1 cellular context compared by ENCODE assay signal in genomic region chr9:129142115-129142514, GRCh38.
TF ChIP-seq lines count a peak whose summit lies in the region.

No MANE protein-coding gene starts in this region.

TF ChIP-seq in H1, 55 proteins besides CTCF, POLR2A, EP300 and RAD21:
- TF ChIP-seq RXRA (IDR thresholded peaks at IDR 0.05; ENCODE audit: insufficient read depth, low read depth, low read length): no peak
- no peak for TF ChIP-seq GTF2F1 (IDR thresholded peaks at IDR 0.05; ENCODE audit: borderline replicate concordance, low read depth, low read length)
- no peak for TF ChIP-seq CHD2 (IDR thresholded peaks at IDR 0.05; ENCODE audit: low read length)
- TF ChIP-seq BACH1 (IDR thresholded peaks at IDR 0.05; ENCODE audit: low read length): no peak
- TF ChIP-seq POU5F1 (IDR thresholded peaks at IDR 0.05; ENCODE audit: low read depth, low read length): no peak
- TF ChIP-seq USF2 (IDR thresholded peaks at IDR 0.05; ENCODE audit: low read length): no peak
- no peak for TF ChIP-seq SAP30 (IDR thresholded peaks at IDR 0.05; ENCODE audit: insufficient read depth, insufficient replicate concordance, low read length)
- no peak for TF ChIP-seq GABPA (IDR thresholded peaks at IDR 0.05; ENCODE audit: borderline replicate concordance, insufficient read depth, low read length)
- no peak for TF ChIP-seq NANOG (IDR thresholded peaks at IDR 0.05; ENCODE audit: insufficient read depth, low read depth, low read length, poor library complexity, severe bottlenecking)
- TF ChIP-seq ZNF274 (IDR thresholded peaks at IDR 0.05; ENCODE audit: borderline replicate concordance, extremely low read depth, low read length): no peak
- TF ChIP-seq SP4 (IDR thresholded peaks at IDR 0.05; ENCODE audit: low read length): no peak
- TF ChIP-seq BCL11A (IDR thresholded peaks at IDR 0.05; ENCODE audit: low read depth in 2 of 2, low read length in 2 of 2): no peak
